10 cellular contexts compared by ENCODE assay signal in the genomic region with DNA sequence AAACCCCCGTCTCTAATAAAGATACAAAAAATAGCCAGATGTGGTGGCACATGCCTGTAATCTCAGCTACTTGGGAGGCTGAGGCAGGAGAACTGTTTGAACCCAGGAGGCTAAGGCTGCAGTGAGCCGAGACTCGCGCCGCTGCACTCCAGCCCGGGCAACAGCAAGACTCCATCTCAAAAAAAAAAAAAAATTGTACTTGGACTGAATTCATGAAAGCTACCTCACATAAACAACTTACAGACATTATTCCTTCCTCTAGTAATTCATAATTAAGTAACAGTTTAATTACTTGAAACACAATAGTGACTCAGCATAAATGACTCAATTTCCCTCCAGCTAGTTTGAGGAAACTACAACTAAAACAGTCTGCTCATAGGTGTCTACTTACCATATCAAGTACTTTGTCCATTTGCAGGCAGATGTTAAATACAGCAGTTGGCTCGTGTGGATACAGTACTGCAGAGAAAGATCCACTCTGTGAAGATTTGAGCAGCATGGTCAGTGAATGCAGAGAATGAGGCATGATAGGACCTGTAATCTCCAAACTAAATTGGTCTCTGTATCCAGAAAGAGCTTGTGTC. TPM values are rescaled to one million over a fixed set of nuclear protein-coding genes. Genes with fewer than 3 reads are reported as not detected.
DNase-seq lines count a peak whose midpoint lies in the region; ATAC-seq, FAIRE-seq and TF ChIP-seq lines count a peak whose summit lies in the region.
"Had no signal": no experiment of that assay in that cellular context is flagged by ENCODE, and none has a peak within 500 bp of the region (broad histone marks: within the 10 kb centered on the region; RNA-seq: fewer than 3 reads in every experiment).

No MANE protein-coding gene starts in this region.

- no peak overlapping the region for H3K4me3 ChIP-seq in thyroid gland (replicated peaks in 1 of 3)
- H3K4me3 ChIP-seq: skin epidermis had no signal

- FAIRE-seq in TTC549 (lab: Jason Lieb, UNC) = peak; percentile 17

- H3K4me1 ChIP-seq in foreskin keratinocyte = peaks cover 7% of the 10 kb centered on the region
- no peaks in the 10 kb centered on the region for H3K4me1 ChIP-seq in thyroid gland

- intact Hi-C loops in thyroid gland (cut with DNase I) = no loop called here

- ATAC-seq in foreskin keratinocyte = peak; percentile 59
- ATAC-seq in HG03520 (IDR thresholded peaks at IDR 0.05; ENCODE audit: unreplicated experiment) = no peak

- no peak overlapping the region for H3K27ac ChIP-seq in foreskin keratinocyte
- H3K27ac ChIP-seq in thyroid gland = peak overlapping the region in 1 of 3 donors; percentile 4

- no peaks in the 10 kb centered on the region for H3K9me3 ChIP-seq in thyroid gland

- WGBS in thyroid gland, 2 donors = 92 to 95% methylated on average over 7 of the region's 7 CpGs

- H3K36me3 ChIP-seq in thyroid gland = peaks cover 17 to 27% of the 10 kb centered on the region in 2 donors

- no peak for TF ChIP-seq POLR2A in thyroid gland (IDR thresholded peaks at IDR 0.05)

- TF ChIP-seq CTCF in AG09319 (IDR thresholded peaks at IDR 0.05; ENCODE audit: low read depth, low read length) = no peak
- TF ChIP-seq CTCF in foreskin keratinocyte (conservative IDR thresholded peaks at IDR 0.05) = no peak
- TF ChIP-seq CTCF in thyroid gland (IDR thresholded peaks at IDR 0.05) = no peak

- DNase-seq in AG09319 (ENCODE audit: extremely low read depth, low read depth) = peak; percentile 16
- peak; percentile 17 for DNase-seq in GM04504 (ENCODE audit: low read depth)
- DNase-seq in foreskin keratinocyte = peak; percentile 30 to 60
- DNase-seq in NCI-H82 treated with DMSO at 0.1 percent for 48 hours (lab: John Stamatoyannopoulos, UW; ENCODE audit: unreplicated experiment) = no peak
- DNase-seq in thyroid gland = no peak
- DNase-seq in HPDE6-E6E7 (ENCODE audit: extremely low spot score) = no peak
- DNase-seq: amygdala had no signal

- H3K27me3 ChIP-seq in foreskin keratinocyte = no peaks in the 10 kb centered on the region
- H3K27me3 ChIP-seq in thyroid gland = no peaks in the 10 kb centered on the region

RNA-seq across cellular contexts. Expression of a gene that starts 9.4 kb away (rescaled TPM):
- 30.0 and 31.2 TPM in 2 replicates for total RNA-seq in foreskin keratinocyte
- 19.5 and 23.3 TPM in 2 replicates for polyA plus RNA-seq in foreskin keratinocyte
- total RNA-seq in thyroid gland = 10 to 100 TPM in 1 of 4 donors, 1 to 10 TPM in 3; 4.2 to 13.3 (median 6.7) TPM

RNA-seq across cellular contexts. Expression of a gene that starts 36.2 kb away (rescaled TPM):
- total RNA-seq in foreskin keratinocyte (145 and 158 TPM in 2 replicates), thyroid gland (100 to 1,000 TPM; 283 to 425 (median 334) TPM)
- polyA plus RNA-seq in foreskin keratinocyte = 96.8 and 98.1 TPM in 2 replicates

RNA-seq across cellular contexts. Expression of a gene that starts 37.1 kb away (rescaled TPM):
- total RNA-seq in foreskin keratinocyte = 122 and 131 TPM in 2 replicates
- polyA plus RNA-seq in foreskin keratinocyte = 45.3 and 55.6 TPM in 2 replicates
- 100 to 1,000 TPM in 2 of 4 donors, 10 to 100 TPM in 2; 53.8 to 130 (median 84.5) TPM for total RNA-seq in thyroid gland

Comparison
In these comparisons a context has a peak if more than half of its experiments do, and no peak if none do; other contexts are left out.
1. DNase-seq: peak in AG09319 (single experiment), GM04504 (single experiment) and foreskin keratinocyte (2 of 2); none in NCI-H82 treated with DMSO at 0.1 percent for 48 hours (single experiment), thyroid gland (0 of 2) and HPDE6-E6E7 (single experiment).